ENCODE assay signal across 15 cellular contexts in genomic region chr7:71133232-71133622, GRCh38. TPM values are rescaled to one million over a fixed set of nuclear protein-coding genes. Genes with fewer than 3 reads are reported as not detected.
DNase-seq lines count a peak whose midpoint lies in the region; ATAC-seq and TF ChIP-seq lines count a peak whose summit lies in the region.
"Had no signal": no experiment of that assay in that cellular context is flagged by ENCODE, and none has a peak within 500 bp of the region (broad histone marks: within the 10 kb centered on the region; RNA-seq: fewer than 3 reads in every experiment).

No MANE protein-coding gene starts in this region.

- peak overlapping the region; percentile 82 for H3K4me3 Mint-ChIP-seq in chondrocyte (ENCODE audit: unreplicated experiment)
- H3K4me3 Mint-ChIP-seq: activated B cell treated with CpG ODN at 0.5 μM for 24 hours; effector memory CD8-positive, alpha-beta T cell; stimulated activated effector memory CD8-positive, alpha-beta T cell treated with anti-CD3 and anti-CD28 coated beads, Interleukin-12 subunit alpha, Interleukin-12 subunit beta, amount 100 ng/mL, for 72 hours had no signal

- TF ChIP-seq EP300 in stomach (IDR thresholded peaks at IDR 0.05): no peak

- H3K36me3 Mint-ChIP-seq in chondrocyte (ENCODE audit: low read depth): peaks cover 2% of the 10 kb centered on the region
- H3K36me3 Mint-ChIP-seq: stimulated activated effector memory CD8-positive, alpha-beta T cell treated with anti-CD3 and anti-CD28 coated beads, Interleukin-12 subunit alpha, Interleukin-12 subunit beta, amount 100 ng/mL, for 72 hours had no signal

- H3K36me3 ChIP-seq in HUES48 (ENCODE audit: control insufficient read depth, insufficient read depth, low read length) (peaks cover 11% of the 10 kb centered on the region; the same call in 1 of the 2 replicates), lower lobe of right lung (no peaks in the 10 kb centered on the region), stomach (no peaks in the 10 kb centered on the region)

- ATAC-seq in lower lobe of right lung: no peak
- ATAC-seq: effector memory CD8-positive, alpha-beta T cell; stimulated activated effector memory CD8-positive, alpha-beta T cell treated with anti-CD3 and anti-CD28 coated beads, Interleukin-12 subunit alpha, Interleukin-12 subunit beta, amount 100 ng/mL, for 72 hours had no signal

- no peaks in the 10 kb centered on the region for H3K9me3 ChIP-seq in HUES48 (ENCODE audit: control insufficient read depth, insufficient read depth, low read length)
- H3K9me3 ChIP-seq in lower lobe of right lung: no peaks in the 10 kb centered on the region
- H3K9me3 ChIP-seq in stomach: peaks cover 0 to 30% (median 0%) of the 10 kb centered on the region in 4 donors

- TF ChIP-seq POLR2A in stomach (IDR thresholded peaks at IDR 0.05): no peak

- DNase-seq in chondrocyte (ENCODE audit: low spot score) (no peak), lower lobe of right lung (no peak), stomach (no peak), SK-N-DZ (ENCODE audit: low spot score) (no peak), KG1 (lab: John Stamatoyannopoulos, UW) (no peak), NCI-H345 treated with DMSO at 0.1 percent for 48 hours (lab: John Stamatoyannopoulos, UW; ENCODE audit: unreplicated experiment) (no peak)
- DNase-seq: activated B cell treated with CpG ODN at 0.5 μM for 24 hours; effector memory CD8-positive, alpha-beta T cell; SW 1271 had no signal

- no peak for TF ChIP-seq CTCF in chondrocyte (IDR thresholded peaks at IDR 0.05)
- TF ChIP-seq CTCF in lower lobe of right lung (IDR thresholded peaks at IDR 0.05): no peak
- TF ChIP-seq CTCF in stomach (IDR thresholded peaks at IDR 0.05): no peak

- WGBS in stomach, 5 donors: 15 to 20% (median 17%) methylated on average over 16 to 17 of the region's 17 CpGs

- no peak overlapping the region for H3K9ac ChIP-seq in HUES48 (ENCODE audit: low read depth, low read length)

- H3K27me3 Mint-ChIP-seq in chondrocyte (ENCODE audit: low read depth): peaks cover 9% of the 10 kb centered on the region

- H3K9me3 Mint-ChIP-seq in chondrocyte (ENCODE audit: low read depth): no peaks in the 10 kb centered on the region
- H3K9me3 Mint-ChIP-seq: activated B cell treated with CpG ODN at 0.5 μM for 24 hours; stimulated activated effector memory CD8-positive, alpha-beta T cell treated with anti-CD3 and anti-CD28 coated beads, Interleukin-12 subunit alpha, Interleukin-12 subunit beta, amount 100 ng/mL, for 72 hours had no signal

- H3K27ac Mint-ChIP-seq in chondrocyte (ENCODE audit: unreplicated experiment): no peak overlapping the region
- H3K27ac Mint-ChIP-seq: activated B cell treated with CpG ODN at 0.5 μM for 24 hours; effector memory CD8-positive, alpha-beta T cell; stimulated activated effector memory CD8-positive, alpha-beta T cell treated with anti-CD3 and anti-CD28 coated beads, Interleukin-12 subunit alpha, Interleukin-12 subunit beta, amount 100 ng/mL, for 72 hours had no signal

- H3K4me1 ChIP-seq in HUES48 (ENCODE audit: control insufficient read depth, insufficient read depth, low read length): peaks cover 23% of the 10 kb centered on the region
- H3K4me1 ChIP-seq in lower lobe of right lung: peaks cover 9% of the 10 kb centered on the region
- peaks cover 0 to 26% (median 9%) of the 10 kb centered on the region in 4 donors for H3K4me1 ChIP-seq in stomach

- H3K27me3 ChIP-seq in HUES48 (ENCODE audit: control insufficient read depth, insufficient read depth, low read length): 0 out of 2 replicates have a peak, but pooled peaks cover 4% of the 10 kb centered on the region
- peaks cover 23% of the 10 kb centered on the region for H3K27me3 ChIP-seq in lower lobe of right lung (ENCODE audit: low read depth)
- peaks cover 8 to 44% (median 22%) of the 10 kb centered on the region in 3 donors for H3K27me3 ChIP-seq in stomach

- intact Hi-C loops in lower lobe of right lung (cut with DNase I) (no loop called here), stomach (cut with DNase I; ENCODE audit: low total_unique reads) (no loop called here)

- peak overlapping the region; percentile 81 for H3K4me3 ChIP-seq in HUES48 (ENCODE audit: low read depth, low read length)
- H3K4me3 ChIP-seq in lower lobe of right lung: peak overlapping the region; percentile 52
- H3K4me3 ChIP-seq in stomach: peak overlapping the region; percentile 48 to 64 (median 50)

- H3K27ac ChIP-seq in HUES48 (ENCODE audit: low read depth, low read length) (no peak overlapping the region), lower lobe of right lung (no peak overlapping the region), stomach (no peak overlapping the region)
- H3K27ac ChIP-seq: C4-2B had no signal

- H3K4me1 Mint-ChIP-seq in chondrocyte (ENCODE audit: low read depth): peaks cover 28% of the 10 kb centered on the region
- H3K4me1 Mint-ChIP-seq: activated B cell treated with CpG ODN at 0.5 μM for 24 hours; stimulated activated effector memory CD8-positive, alpha-beta T cell treated with anti-CD3 and anti-CD28 coated beads, Interleukin-12 subunit alpha, Interleukin-12 subunit beta, amount 100 ng/mL, for 72 hours had no signal

RNA-seq across cellular contexts. Expression of gene GALNT17, which starts 1.3 kb away (rescaled TPM):
- total RNA-seq in chondrocyte (20.6 to 24.4 TPM (median 24.2 TPM) in 3 replicates), lower lobe of right lung (6.6 TPM), stomach (10 to 100 TPM in 1 of 5 donors, 1 to 10 TPM in 2, under 1 TPM in 1, not detected in 1; 0.89 to 12.5 (median 5.0) TPM)
- polyA plus RNA-seq in stomach: 1 to 10 TPM in 1 of 3 donors, under 1 TPM in 2; 0.76 to 6.5 (median 0.87) TPM
- 0.23 TPM in 1 of 2 replicates, not detected in the other for polyA plus RNA-seq in SK-N-DZ (2014; cell fraction: cytosol; rRNA removed)
- 0.31 TPM in 1 of 2 replicates, not detected in the other for polyA plus RNA-seq in SK-N-DZ (2014; cell fraction: nucleus; rRNA removed)
- total RNA-seq: activated B cell treated with CpG ODN at 0.5 μM for 24 hours, glomerular endothelial cell, lung microvascular endothelial cell, OCI-LY7 had no signal
